In the genomic region with DNA sequence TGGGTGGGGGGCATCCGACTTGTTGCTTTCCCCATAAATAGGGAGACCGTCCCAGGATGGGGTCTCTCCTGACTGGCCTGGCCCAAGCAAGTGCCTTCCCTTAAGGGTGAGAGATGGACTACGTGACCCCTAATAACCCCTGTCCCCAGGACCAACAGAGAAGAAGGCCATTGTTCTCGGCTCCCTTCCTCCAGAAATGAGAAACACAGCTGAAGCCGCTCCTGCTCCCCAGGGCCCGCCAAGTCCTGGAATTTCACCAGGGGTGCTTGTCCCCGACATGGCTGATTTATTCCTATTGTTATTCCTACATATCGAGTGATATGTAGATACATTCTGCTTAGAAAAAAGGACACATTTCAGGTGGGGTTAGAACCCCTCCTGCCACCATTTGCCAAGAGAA, we compare ENCODE assay signal across 22 cellular contexts.
"Had no signal": no experiment of that assay in that cellular context is flagged by ENCODE, and none has a peak within 500 bp of the region (broad histone marks: within the 10 kb centered on the region; RNA-seq: fewer than 3 reads in every experiment).

No MANE protein-coding gene starts in this region.

- H3K9me3 ChIP-seq: neutrophil, upper lobe of right lung had no signal

- ATAC-seq: activated CD8-positive, alpha-beta T cell treated with anti-CD3 and anti-CD28 coated beads, Interleukin-2, amount 10 ng/mL, durations not matched to agents 7 days and 5 days; activated naive CD8-positive, alpha-beta T cell treated with anti-CD3 and anti-CD28 coated beads, Interleukin-2, amount 50 U/mL, for 24 hours; upper lobe of right lung had no signal

- H3K4me3 ChIP-seq: cardiac muscle cell, lung, SK-N-MC, upper lobe of right lung had no signal

- H2AFZ ChIP-seq: parathyroid adenoma had no signal

- H3K9ac ChIP-seq: parathyroid adenoma had no signal

- H3K4me1 Mint-ChIP-seq: naive B cell had no signal

- DNase-seq: activated CD4-positive, alpha-beta T cell treated with anti-CD3 and anti-CD28 coated beads for 1 hour; activated CD4-positive, alpha-beta T cell treated with anti-CD3 and anti-CD28 coated beads, Interleukin-2, amount 50 U/mL, for 1 hour; activated CD8-positive, alpha-beta T cell treated with anti-CD3 and anti-CD28 coated beads, Interleukin-2, amount 10 ng/mL, durations not matched to agents 7 days and 5 days; activated gamma-delta T cell; activated naive CD4-positive, alpha-beta T cell treated with anti-CD3 and anti-CD28 coated beads, Interleukin-2, amount 50 U/mL, for 16 hours; activated naive CD8-positive, alpha-beta T cell treated with anti-CD3 and anti-CD28 coated beads, Interleukin-2, amount 50 U/mL, for 24 hours; effector CD8-positive, alpha-beta T cell; foreskin melanocyte; glutamatergic neuron; hypothalamus; naive B cell; stimulated activated CD4-positive, alpha-beta T cell treated with anti-CD3 and anti-CD28 coated beads, Interleukin-2, amount 100 ng/mL, for 48 hours; stimulated activated naive CD4-positive, alpha-beta T cell; upper lobe of right lung had no signal

- H3K36me3 ChIP-seq: cardiac muscle cell, neutrophil, upper lobe of right lung had no signal

- H3K4me3 Mint-ChIP-seq: activated CD8-positive, alpha-beta T cell treated with anti-CD3 and anti-CD28 coated beads, Interleukin-2, amount 10 ng/mL, durations not matched to agents 7 days and 5 days; activated naive CD8-positive, alpha-beta T cell treated with anti-CD3 and anti-CD28 coated beads, Interleukin-2, amount 50 U/mL, for 24 hours; activated T-helper 1 cell treated with anti-CD3 and anti-CD28 coated beads, Interleukin-12 subunit alpha, Interleukin-12 subunit beta, Interleukin-2, Interleukin-4 antibody, amounts not matched to agents 30 ng/mL and 10 ng/mL and 1 ng/mL, durations not matched to agents 14 hours and 24 hours and 36 hours; dendritic cell treated with granulocyte-macrophage colony-stimulating factor and Interleukin-4, amounts not matched to agents 40 ng/mL and 50 ng/mL, for 4 days; T-helper 2 cell treated with Interferon-gamma antibody and Interleukin-4, amounts not matched to agents 5 μg/mL and 100 μg/mL, for 36 hours had no signal

- H3K27me3 ChIP-seq: cardiac muscle cell, neutrophil, upper lobe of right lung had no signal

- H3K27ac Mint-ChIP-seq: activated CD8-positive, alpha-beta T cell treated with anti-CD3 and anti-CD28 coated beads, Interleukin-2, amount 10 ng/mL, durations not matched to agents 7 days and 5 days; activated naive CD8-positive, alpha-beta T cell treated with anti-CD3 and anti-CD28 coated beads, Interleukin-2, amount 50 U/mL, for 24 hours; activated T-helper 1 cell treated with anti-CD3 and anti-CD28 coated beads, Interleukin-12 subunit alpha, Interleukin-12 subunit beta, Interleukin-2, Interleukin-4 antibody, amounts not matched to agents 30 ng/mL and 10 ng/mL and 1 ng/mL, durations not matched to agents 14 hours and 24 hours and 36 hours; dendritic cell treated with granulocyte-macrophage colony-stimulating factor and Interleukin-4, amounts not matched to agents 40 ng/mL and 50 ng/mL, for 4 days; naive B cell; T-helper 2 cell treated with Interferon-gamma antibody and Interleukin-4, amounts not matched to agents 5 μg/mL and 100 μg/mL, for 36 hours had no signal

- H3K4me1 ChIP-seq: parathyroid adenoma, upper lobe of right lung had no signal

- H3K27ac ChIP-seq: cardiac muscle cell, neutrophil, parathyroid adenoma, SK-N-MC, upper lobe of right lung had no signal
